In the genomic region with DNA sequence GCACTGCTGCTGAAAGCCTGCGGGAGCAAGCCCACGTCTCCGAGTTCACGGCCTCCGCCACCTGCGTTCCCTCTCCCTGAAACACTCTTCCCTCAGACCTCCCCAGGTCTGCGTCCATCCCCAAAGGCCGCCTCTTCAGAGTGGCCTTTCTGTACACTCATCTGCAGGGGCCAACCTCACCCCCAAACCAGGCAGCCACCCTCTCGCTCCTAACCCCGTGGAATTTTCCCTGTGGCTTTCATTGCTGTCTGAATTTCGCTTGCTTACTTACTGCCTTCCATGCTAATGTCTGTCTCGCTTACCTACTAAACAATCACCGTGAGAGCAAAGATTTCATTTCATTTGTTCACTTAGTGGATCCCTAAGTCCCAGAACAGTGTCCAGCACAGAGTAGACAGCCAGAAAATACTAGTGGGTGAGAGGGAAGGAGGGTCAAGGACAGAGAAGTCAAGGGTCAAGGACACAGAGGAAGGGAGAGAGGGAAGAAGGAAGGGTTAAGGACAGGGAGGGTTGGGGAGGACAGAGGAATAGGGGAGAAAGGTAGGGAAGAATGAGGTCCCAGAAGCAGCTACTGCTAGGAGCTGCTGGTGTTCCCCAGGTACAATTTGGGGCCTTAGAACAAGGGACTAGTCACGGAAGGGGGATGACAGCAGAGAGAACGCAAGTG, we compare ENCODE assay signal across 1 cellular context.
TF ChIP-seq lines count a peak whose summit lies in the region.

No MANE protein-coding gene starts in this region.

TF ChIP-seq in HepG2, 621 proteins besides CTCF, POLR2A, EP300 and RAD21 (continued from another document and continues in another):
- TF ChIP-seq PPARG (CRISPR knock-in tag; conservative IDR thresholded peaks at IDR 0.05) (no peak), PLRG1 (conservative IDR thresholded peaks at IDR 0.05) (no peak), ATF1 (CRISPR knock-in tag; IDR thresholded peaks at IDR 0.05) (no peak), HCFC1 (IDR thresholded peaks at IDR 0.05; ENCODE audit: low read depth, low read length) (no peak), ZNF782 (CRISPR knock-in tag; IDR thresholded peaks at IDR 0.05; ENCODE audit: borderline replicate concordance) (no peak), SYNCRIP (IDR thresholded peaks at IDR 0.05; ENCODE audit: insufficient read depth, low read depth, low read length) (no peak), ZSCAN22 (CRISPR knock-in tag; IDR thresholded peaks at IDR 0.05) (no peak), KAT8 (CRISPR knock-in tag; IDR thresholded peaks at IDR 0.05) (no peak), MAX (IDR thresholded peaks at IDR 0.05) (no peak), MIER3 (CRISPR knock-in tag; IDR thresholded peaks at IDR 0.05; ENCODE audit: borderline replicate concordance) (no peak), TCF7 (IDR thresholded peaks at IDR 0.05; ENCODE audit: low read depth) (no peak), FOXA1 (IDR thresholded peaks at IDR 0.05) (no peak), FOXA1 (CRISPR knock-in tag; IDR thresholded peaks at IDR 0.05) (no peak), U2AF1 (optimal IDR thresholded peaks at IDR 0.05; ENCODE audit: low read depth, low read length) (no peak), MEIS2 (CRISPR knock-in tag; IDR thresholded peaks at IDR 0.05) (no peak), FOSL2 (CRISPR knock-in tag; IDR thresholded peaks at IDR 0.05) (no peak), SP4 (CRISPR knock-in tag; IDR thresholded peaks at IDR 0.05) (no peak), RBM22 (optimal IDR thresholded peaks at IDR 0.05; ENCODE audit: low read length) (no peak), TBL1XR1 (IDR thresholded peaks at IDR 0.05; ENCODE audit: borderline replicate concordance, low read length, partially characterized antibody) (no peak), ZNF577 (CRISPR knock-in tag; IDR thresholded peaks at IDR 0.05; ENCODE audit: borderline replicate concordance, low read depth) (no peak), ZBTB2 (CRISPR knock-in tag; IDR thresholded peaks at IDR 0.05; ENCODE audit: low read depth) (no peak), ZNF335 (CRISPR knock-in tag; IDR thresholded peaks at IDR 0.05) (no peak), ZNF775 (CRISPR knock-in tag; IDR thresholded peaks at IDR 0.05; ENCODE audit: borderline replicate concordance) (no peak), ERF (CRISPR knock-in tag; IDR thresholded peaks at IDR 0.05) (no peak), GZF1 (CRISPR knock-in tag; IDR thresholded peaks at IDR 0.05) (no peak), RBM39 (IDR thresholded peaks at IDR 0.05; ENCODE audit: low read depth, low read length, poor library complexity, severe bottlenecking) (no peak), PRPF4 (IDR thresholded peaks at IDR 0.05; ENCODE audit: low read depth, low read length, poor library complexity, severe bottlenecking) (no peak), HHEX (CRISPR knock-in tag; IDR thresholded peaks at IDR 0.05) (no peak), ZNF431 (CRISPR knock-in tag; IDR thresholded peaks at IDR 0.05; ENCODE audit: borderline replicate concordance, low read depth) (no peak), NR2F2 (IDR thresholded peaks at IDR 0.05; ENCODE audit: borderline replicate concordance, low read depth) (0 out of 2 replicates have a peak, but pooled peaks have one; percentile 19), ZNF563 (CRISPR knock-in tag; IDR thresholded peaks at IDR 0.05) (peak; percentile 55; the same call in 1 of the 2 replicates), ZNF180 (CRISPR knock-in tag; IDR thresholded peaks at IDR 0.05; ENCODE audit: borderline replicate concordance, low read depth) (no peak), MAFK (conservative IDR thresholded peaks at IDR 0.05 in 1 of 2, IDR thresholded peaks at IDR 0.05 in 1 of 2; ENCODE audit: low read length in 2 of 2) (no peak), ATF7 (IDR thresholded peaks at IDR 0.05) (no peak), ATF7 (CRISPR knock-in tag; IDR thresholded peaks at IDR 0.05) (no peak), ZBTB44 (CRISPR knock-in tag; IDR thresholded peaks at IDR 0.05) (no peak), ZNF230 (CRISPR knock-in tag; IDR thresholded peaks at IDR 0.05) (no peak), TARDBP (CRISPR knock-in tag; IDR thresholded peaks at IDR 0.05) (no peak), PAF1 (CRISPR knock-in tag; IDR thresholded peaks at IDR 0.05) (no peak), ZNF543 (CRISPR knock-in tag; IDR thresholded peaks at IDR 0.05) (no peak)
- TF ChIP-seq, protein P1, sequence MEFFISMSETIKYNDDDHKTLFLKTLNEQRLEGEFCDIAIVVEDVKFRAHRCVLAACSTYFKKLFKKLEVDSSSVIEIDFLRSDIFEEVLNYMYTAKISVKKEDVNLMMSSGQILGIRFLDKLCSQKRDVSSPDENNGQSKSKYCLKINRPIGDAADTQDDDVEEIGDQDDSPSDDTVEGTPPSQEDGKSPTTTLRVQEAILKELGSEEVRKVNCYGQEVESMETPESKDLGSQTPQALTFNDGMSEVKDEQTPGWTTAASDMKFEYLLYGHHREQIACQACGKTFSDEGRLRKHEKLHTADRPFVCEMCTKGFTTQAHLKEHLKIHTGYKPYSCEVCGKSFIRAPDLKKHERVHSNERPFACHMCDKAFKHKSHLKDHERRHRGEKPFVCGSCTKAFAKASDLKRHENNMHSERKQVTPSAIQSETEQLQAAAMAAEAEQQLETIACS (CRISPR knock-in tag; IDR thresholded peaks at IDR 0.05) = no peak
- TF ChIP-seq, protein P2, sequence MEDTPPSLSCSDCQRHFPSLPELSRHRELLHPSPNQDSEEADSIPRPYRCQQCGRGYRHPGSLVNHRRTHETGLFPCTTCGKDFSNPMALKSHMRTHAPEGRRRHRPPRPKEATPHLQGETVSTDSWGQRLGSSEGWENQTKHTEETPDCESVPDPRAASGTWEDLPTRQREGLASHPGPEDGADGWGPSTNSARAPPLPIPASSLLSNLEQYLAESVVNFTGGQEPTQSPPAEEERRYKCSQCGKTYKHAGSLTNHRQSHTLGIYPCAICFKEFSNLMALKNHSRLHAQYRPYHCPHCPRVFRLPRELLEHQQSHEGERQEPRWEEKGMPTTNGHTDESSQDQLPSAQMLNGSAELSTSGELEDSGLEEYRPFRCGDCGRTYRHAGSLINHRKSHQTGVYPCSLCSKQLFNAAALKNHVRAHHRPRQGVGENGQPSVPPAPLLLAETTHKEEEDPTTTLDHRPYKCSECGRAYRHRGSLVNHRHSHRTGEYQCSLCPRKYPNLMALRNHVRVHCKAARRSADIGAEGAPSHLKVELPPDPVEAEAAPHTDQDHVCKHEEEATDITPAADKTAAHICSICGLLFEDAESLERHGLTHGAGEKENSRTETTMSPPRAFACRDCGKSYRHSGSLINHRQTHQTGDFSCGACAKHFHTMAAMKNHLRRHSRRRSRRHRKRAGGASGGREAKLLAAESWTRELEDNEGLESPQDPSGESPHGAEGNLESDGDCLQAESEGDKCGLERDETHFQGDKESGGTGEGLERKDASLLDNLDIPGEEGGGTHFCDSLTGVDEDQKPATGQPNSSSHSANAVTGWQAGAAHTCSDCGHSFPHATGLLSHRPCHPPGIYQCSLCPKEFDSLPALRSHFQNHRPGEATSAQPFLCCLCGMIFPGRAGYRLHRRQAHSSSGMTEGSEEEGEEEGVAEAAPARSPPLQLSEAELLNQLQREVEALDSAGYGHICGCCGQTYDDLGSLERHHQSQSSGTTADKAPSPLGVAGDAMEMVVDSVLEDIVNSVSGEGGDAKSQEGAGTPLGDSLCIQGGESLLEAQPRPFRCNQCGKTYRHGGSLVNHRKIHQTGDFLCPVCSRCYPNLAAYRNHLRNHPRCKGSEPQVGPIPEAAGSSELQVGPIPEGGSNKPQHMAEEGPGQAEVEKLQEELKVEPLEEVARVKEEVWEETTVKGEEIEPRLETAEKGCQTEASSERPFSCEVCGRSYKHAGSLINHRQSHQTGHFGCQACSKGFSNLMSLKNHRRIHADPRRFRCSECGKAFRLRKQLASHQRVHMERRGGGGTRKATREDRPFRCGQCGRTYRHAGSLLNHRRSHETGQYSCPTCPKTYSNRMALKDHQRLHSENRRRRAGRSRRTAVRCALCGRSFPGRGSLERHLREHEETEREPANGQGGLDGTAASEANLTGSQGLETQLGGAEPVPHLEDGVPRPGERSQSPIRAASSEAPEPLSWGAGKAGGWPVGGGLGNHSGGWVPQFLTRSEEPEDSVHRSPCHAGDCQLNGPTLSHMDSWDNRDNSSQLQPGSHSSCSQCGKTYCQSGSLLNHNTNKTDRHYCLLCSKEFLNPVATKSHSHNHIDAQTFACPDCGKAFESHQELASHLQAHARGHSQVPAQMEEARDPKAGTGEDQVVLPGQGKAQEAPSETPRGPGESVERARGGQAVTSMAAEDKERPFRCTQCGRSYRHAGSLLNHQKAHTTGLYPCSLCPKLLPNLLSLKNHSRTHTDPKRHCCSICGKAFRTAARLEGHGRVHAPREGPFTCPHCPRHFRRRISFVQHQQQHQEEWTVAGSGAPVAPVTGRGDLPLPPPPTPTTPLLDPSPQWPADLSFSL (CRISPR knock-in tag; IDR thresholded peaks at IDR 0.05) = no peak; the same call in 1 of the 2 replicates
- TF ChIP-seq, protein P3, sequence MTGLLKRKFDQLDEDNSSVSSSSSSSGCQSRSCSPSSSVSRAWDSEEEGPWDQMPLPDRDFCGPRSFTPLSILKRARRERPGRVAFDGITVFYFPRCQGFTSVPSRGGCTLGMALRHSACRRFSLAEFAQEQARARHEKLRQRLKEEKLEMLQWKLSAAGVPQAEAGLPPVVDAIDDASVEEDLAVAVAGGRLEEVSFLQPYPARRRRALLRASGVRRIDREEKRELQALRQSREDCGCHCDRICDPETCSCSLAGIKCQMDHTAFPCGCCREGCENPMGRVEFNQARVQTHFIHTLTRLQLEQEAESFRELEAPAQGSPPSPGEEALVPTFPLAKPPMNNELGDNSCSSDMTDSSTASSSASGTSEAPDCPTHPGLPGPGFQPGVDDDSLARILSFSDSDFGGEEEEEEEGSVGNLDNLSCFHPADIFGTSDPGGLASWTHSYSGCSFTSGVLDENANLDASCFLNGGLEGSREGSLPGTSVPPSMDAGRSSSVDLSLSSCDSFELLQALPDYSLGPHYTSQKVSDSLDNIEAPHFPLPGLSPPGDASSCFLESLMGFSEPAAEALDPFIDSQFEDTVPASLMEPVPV (CRISPR knock-in tag; IDR thresholded peaks at IDR 0.05) = no peak
- TF ChIP-seq, protein P4, sequence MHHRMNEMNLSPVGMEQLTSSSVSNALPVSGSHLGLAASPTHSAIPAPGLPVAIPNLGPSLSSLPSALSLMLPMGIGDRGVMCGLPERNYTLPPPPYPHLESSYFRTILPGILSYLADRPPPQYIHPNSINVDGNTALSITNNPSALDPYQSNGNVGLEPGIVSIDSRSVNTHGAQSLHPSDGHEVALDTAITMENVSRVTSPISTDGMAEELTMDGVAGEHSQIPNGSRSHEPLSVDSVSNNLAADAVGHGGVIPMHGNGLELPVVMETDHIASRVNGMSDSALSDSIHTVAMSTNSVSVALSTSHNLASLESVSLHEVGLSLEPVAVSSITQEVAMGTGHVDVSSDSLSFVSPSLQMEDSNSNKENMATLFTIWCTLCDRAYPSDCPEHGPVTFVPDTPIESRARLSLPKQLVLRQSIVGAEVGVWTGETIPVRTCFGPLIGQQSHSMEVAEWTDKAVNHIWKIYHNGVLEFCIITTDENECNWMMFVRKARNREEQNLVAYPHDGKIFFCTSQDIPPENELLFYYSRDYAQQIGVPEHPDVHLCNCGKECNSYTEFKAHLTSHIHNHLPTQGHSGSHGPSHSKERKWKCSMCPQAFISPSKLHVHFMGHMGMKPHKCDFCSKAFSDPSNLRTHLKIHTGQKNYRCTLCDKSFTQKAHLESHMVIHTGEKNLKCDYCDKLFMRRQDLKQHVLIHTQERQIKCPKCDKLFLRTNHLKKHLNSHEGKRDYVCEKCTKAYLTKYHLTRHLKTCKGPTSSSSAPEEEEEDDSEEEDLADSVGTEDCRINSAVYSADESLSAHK (CRISPR knock-in tag; IDR thresholded peaks at IDR 0.05; ENCODE audit: borderline replicate concordance) = no peak
- TF ChIP-seq, protein P5, sequence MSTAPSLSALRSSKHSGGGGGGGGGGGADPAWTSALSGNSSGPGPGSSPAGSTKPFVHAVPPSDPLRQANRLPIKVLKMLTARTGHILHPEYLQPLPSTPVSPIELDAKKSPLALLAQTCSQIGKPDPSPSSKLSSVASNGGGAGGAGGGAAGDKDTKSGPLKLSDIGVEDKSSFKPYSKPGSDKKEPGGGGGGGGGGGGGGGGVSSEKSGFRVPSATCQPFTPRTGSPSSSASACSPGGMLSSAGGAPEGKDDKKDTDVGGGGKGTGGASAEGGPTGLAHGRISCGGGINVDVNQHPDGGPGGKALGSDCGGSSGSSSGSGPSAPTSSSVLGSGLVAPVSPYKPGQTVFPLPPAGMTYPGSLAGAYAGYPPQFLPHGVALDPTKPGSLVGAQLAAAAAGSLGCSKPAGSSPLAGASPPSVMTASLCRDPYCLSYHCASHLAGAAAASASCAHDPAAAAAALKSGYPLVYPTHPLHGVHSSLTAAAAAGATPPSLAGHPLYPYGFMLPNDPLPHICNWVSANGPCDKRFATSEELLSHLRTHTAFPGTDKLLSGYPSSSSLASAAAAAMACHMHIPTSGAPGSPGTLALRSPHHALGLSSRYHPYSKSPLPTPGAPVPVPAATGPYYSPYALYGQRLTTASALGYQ (CRISPR knock-in tag; IDR thresholded peaks at IDR 0.05) = no peak
